In the genomic region with DNA sequence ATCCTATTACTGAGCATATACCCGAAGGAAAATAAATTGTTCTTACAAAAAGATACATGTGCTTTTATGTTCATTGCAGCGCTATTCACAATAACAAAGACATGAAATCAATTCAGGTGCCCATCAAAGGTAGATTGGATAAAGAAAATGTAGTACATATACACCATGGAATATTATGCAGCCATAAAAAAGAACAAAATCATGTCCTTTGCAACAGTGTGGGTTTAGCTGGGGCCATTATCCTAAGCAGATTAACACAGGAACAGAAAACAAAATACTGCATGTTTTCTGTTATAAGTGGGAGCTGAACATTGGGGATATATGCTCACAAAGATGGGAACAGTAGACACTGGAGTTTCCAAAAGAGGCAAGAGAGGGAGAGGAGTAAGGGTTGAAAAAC, we compare ENCODE assay signal across 6 cellular contexts.
"Had no signal": no experiment of that assay in that cellular context is flagged by ENCODE, and none has a peak within 500 bp of the region (broad histone marks: within the 10 kb centered on the region; RNA-seq: fewer than 3 reads in every experiment).

No MANE protein-coding gene starts in this region.

- H3K9me3 Mint-ChIP-seq: H9, HFFc6 had no signal

- H2AFZ ChIP-seq: GM23248 had no signal

- H3K4me3 Mint-ChIP-seq: H9, HFFc6, IgD-negative memory B cell had no signal

- H3K27ac ChIP-seq: GM23248 had no signal

- H3K27me3 Mint-ChIP-seq: IgD-negative memory B cell had no signal

- H3K27ac Mint-ChIP-seq: H9, HFFc6 had no signal

- H3K4me3 ChIP-seq: GM23248 had no signal

- DNase-seq: GM23248, H9, HCEC 1CT, HFFc6, KG1 had no signal

- H3K9ac ChIP-seq: GM23248 had no signal
